23 cellular contexts compared by ENCODE assay signal in genomic region chr16:75121949-75122568, GRCh38.
"Had no signal": no experiment of that assay in that cellular context is flagged by ENCODE, and none has a peak within 500 bp of the region (broad histone marks: within the 10 kb centered on the region; RNA-seq: fewer than 3 reads in every experiment).

No MANE protein-coding gene starts in this region.

- ATAC-seq: gastroesophageal sphincter; left cardiac atrium; left ventricle myocardium superior; pancreas; right cardiac atrium; stimulated activated naive CD8-positive, alpha-beta T cell treated with anti-CD3 and anti-CD28 coated beads, Interleukin-15, Interleukin-2, amounts not matched to agents 100 U/mL and 50 U/mL, for 24 hours; upper lobe of right lung had no signal

- H3K36me3 ChIP-seq: colonic mucosa, esophagus squamous epithelium, gastroesophageal sphincter, pancreas, tibial artery, upper lobe of right lung, vagina had no signal

- H3K27me3 ChIP-seq: colonic mucosa, esophagus squamous epithelium, gastroesophageal sphincter, pancreas, tibial artery, upper lobe of right lung, vagina had no signal

- H3K9me3 ChIP-seq: colonic mucosa, pancreas, upper lobe of right lung, vagina had no signal

- H3K27ac ChIP-seq: colonic mucosa, esophagus squamous epithelium, gastroesophageal sphincter, pancreas, tibial artery, upper lobe of right lung, vagina had no signal

- H3K4me1 ChIP-seq: colonic mucosa, pancreas, upper lobe of right lung, vagina had no signal

- FAIRE-seq: kidney, pancreas, small intestine had no signal

- H3K4me3 ChIP-seq: colonic mucosa, esophagus squamous epithelium, gastroesophageal sphincter, lung, pancreas, tibial artery, upper lobe of right lung, vagina had no signal

- DNase-seq: colonic mucosa; dermis blood vessel endothelial cell; esophagus squamous epithelium; foreskin fibroblast; glutamatergic neuron; immature natural killer cell; kidney; left cardiac atrium; left ventricle myocardium superior; mesenchymal stem cell; naive B cell; occipital lobe; pancreas; right cardiac atrium; small intestine; stimulated activated CD4-positive, alpha-beta T cell treated with anti-CD3 and anti-CD28 coated beads, Interleukin-12 subunit alpha, Interleukin-12 subunit beta, amount 100 ng/mL, for 4 hours; stimulated activated CD4-positive, alpha-beta T cell treated with anti-CD3 and anti-CD28 coated beads, Interleukin-2, amount 100 ng/mL, for 48 hours; stimulated activated naive CD8-positive, alpha-beta T cell treated with anti-CD3 and anti-CD28 coated beads, Interleukin-15, Interleukin-2, amounts not matched to agents 100 U/mL and 50 U/mL, for 24 hours; tibial artery; upper lobe of right lung had no signal
